ENCODE assay signal across 1 cellular context in the genomic region with DNA sequence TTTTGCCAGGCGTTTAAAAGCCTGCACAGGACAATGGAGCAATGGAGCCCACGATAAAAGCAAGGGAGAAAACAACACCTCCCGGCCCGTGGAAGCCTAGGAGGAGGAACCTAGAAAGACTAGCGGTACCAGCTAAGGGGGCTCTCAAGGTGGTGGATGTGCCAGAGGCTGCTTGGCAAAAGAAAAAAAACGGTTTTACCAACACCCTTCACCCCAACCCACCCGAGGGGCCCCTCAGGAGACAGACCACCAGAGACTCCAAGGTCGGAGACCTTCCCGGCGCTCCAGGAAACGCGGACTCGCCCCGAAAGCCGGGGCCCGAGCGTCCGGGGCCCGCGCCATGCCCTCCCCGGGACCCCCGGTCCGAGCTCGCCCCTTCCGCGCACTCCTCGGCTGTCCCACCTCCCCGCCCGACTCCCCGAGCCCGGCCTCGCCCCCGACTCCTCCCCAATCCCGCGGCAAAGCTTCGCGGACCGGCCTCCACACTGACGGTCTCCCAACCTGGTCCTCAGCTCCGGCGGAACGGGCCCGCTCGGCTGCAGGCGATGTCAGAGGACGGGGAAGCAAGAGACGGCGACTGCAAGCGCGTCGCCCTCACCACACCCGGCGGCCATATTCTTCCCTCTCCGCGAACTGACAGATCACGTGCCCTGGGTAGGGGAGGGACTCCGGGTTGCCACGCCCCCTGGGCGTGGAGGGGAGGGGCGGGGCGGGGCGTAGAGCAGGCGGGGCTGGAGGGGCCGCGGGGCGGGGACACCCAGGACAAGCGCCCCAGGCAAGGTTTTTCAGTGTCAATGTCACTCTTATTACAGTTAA.
TF ChIP-seq lines count a peak whose summit lies in the region.

A gene (minus strand): TSS at position 635 of the 816 bp plus-strand sequence. CDS start 10,520 bp downstream, outside the sequence.

TF ChIP-seq in HepG2, 621 proteins besides CTCF, POLR2A, EP300 and RAD21 (continued from another document and continues in another):
- TF ChIP-seq ZIK1 (CRISPR knock-in tag; IDR thresholded peaks at IDR 0.05; ENCODE audit: borderline replicate concordance, low read depth) (peak; percentile 82; the same call in 1 of the 2 replicates), ZNF619 (CRISPR knock-in tag; IDR thresholded peaks at IDR 0.05) (peak; percentile 73; the same call in 1 of the 2 replicates), ZNF790 (CRISPR knock-in tag; IDR thresholded peaks at IDR 0.05; ENCODE audit: borderline replicate concordance) (no peak), ZNF251 (CRISPR knock-in tag; IDR thresholded peaks at IDR 0.05) (no peak), EEA1 (CRISPR knock-in tag; IDR thresholded peaks at IDR 0.05; ENCODE audit: borderline replicate concordance) (peak; percentile 82), SMC3 (IDR thresholded peaks at IDR 0.05; ENCODE audit: low read length) (no peak), ZNF333 (CRISPR knock-in tag; IDR thresholded peaks at IDR 0.05; ENCODE audit: borderline replicate concordance) (0 out of 2 replicates have a peak, but pooled peaks have one; percentile 30), ZBTB42 (CRISPR knock-in tag; IDR thresholded peaks at IDR 0.05) (peak; percentile 65; the same call in 1 of the 2 replicates), EED (CRISPR knock-in tag; IDR thresholded peaks at IDR 0.05) (0 out of 2 replicates have a peak, but pooled peaks have one; percentile 69), ZFP41 (CRISPR knock-in tag; IDR thresholded peaks at IDR 0.05; ENCODE audit: borderline replicate concordance) (no peak), PRMT3 (CRISPR knock-in tag; IDR thresholded peaks at IDR 0.05; ENCODE audit: borderline replicate concordance, low read depth) (no peak), BHLHE40 (IDR thresholded peaks at IDR 0.05; ENCODE audit: low read length) (peak; percentile 93), AKAP8 (CRISPR knock-in tag; IDR thresholded peaks at IDR 0.05) (peak; percentile 72; the same call in 1 of the 2 replicates), NAIF1 (CRISPR knock-in tag; IDR thresholded peaks at IDR 0.05; ENCODE audit: borderline replicate concordance) (no peak), POGZ (CRISPR knock-in tag; IDR thresholded peaks at IDR 0.05) (peak; percentile 93), PLRG1 (conservative IDR thresholded peaks at IDR 0.05) (no peak), SIX1 (CRISPR knock-in tag; IDR thresholded peaks at IDR 0.05; ENCODE audit: borderline replicate concordance) (no peak), RBFOX2 (IDR thresholded peaks at IDR 0.05; ENCODE audit: low read depth, low read length) (peak; percentile 92), SALL2 (CRISPR knock-in tag; IDR thresholded peaks at IDR 0.05) (0 out of 2 replicates have a peak, but pooled peaks have one; percentile 46), GPN1 (CRISPR knock-in tag; IDR thresholded peaks at IDR 0.05; ENCODE audit: borderline replicate concordance) (no peak), KAT8 (CRISPR knock-in tag; IDR thresholded peaks at IDR 0.05) (peak; percentile 73; the same call in 1 of the 2 replicates), ZNF607 (CRISPR knock-in tag; IDR thresholded peaks at IDR 0.05; ENCODE audit: borderline replicate concordance) (peak; percentile 63; the same call in 1 of the 2 replicates), ZNF317 (CRISPR knock-in tag; IDR thresholded peaks at IDR 0.05) (no peak)
- TF ChIP-seq, protein P1, sequence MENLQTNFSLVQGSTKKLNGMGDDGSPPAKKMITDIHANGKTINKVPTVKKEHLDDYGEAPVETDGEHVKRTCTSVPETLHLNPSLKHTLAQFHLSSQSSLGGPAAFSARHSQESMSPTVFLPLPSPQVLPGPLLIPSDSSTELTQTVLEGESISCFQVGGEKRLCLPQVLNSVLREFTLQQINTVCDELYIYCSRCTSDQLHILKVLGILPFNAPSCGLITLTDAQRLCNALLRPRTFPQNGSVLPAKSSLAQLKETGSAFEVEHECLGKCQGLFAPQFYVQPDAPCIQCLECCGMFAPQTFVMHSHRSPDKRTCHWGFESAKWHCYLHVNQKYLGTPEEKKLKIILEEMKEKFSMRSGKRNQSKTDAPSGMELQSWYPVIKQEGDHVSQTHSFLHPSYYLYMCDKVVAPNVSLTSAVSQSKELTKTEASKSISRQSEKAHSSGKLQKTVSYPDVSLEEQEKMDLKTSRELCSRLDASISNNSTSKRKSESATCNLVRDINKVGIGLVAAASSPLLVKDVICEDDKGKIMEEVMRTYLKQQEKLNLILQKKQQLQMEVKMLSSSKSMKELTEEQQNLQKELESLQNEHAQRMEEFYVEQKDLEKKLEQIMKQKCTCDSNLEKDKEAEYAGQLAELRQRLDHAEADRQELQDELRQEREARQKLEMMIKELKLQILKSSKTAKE (CRISPR knock-in tag; IDR thresholded peaks at IDR 0.05; ENCODE audit: borderline replicate concordance), result peak; percentile 49
- TF ChIP-seq, protein P2, sequence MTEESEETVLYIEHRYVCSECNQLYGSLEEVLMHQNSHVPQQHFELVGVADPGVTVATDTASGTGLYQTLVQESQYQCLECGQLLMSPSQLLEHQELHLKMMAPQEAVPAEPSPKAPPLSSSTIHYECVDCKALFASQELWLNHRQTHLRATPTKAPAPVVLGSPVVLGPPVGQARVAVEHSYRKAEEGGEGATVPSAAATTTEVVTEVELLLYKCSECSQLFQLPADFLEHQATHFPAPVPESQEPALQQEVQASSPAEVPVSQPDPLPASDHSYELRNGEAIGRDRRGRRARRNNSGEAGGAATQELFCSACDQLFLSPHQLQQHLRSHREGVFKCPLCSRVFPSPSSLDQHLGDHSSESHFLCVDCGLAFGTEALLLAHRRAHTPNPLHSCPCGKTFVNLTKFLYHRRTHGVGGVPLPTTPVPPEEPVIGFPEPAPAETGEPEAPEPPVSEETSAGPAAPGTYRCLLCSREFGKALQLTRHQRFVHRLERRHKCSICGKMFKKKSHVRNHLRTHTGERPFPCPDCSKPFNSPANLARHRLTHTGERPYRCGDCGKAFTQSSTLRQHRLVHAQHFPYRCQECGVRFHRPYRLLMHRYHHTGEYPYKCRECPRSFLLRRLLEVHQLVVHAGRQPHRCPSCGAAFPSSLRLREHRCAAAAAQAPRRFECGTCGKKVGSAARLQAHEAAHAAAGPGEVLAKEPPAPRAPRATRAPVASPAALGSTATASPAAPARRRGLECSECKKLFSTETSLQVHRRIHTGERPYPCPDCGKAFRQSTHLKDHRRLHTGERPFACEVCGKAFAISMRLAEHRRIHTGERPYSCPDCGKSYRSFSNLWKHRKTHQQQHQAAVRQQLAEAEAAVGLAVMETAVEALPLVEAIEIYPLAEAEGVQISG (CRISPR knock-in tag; IDR thresholded peaks at IDR 0.05), result peak; percentile 65; the same call in 1 of the 2 replicates
- TF ChIP-seq, protein P3, sequence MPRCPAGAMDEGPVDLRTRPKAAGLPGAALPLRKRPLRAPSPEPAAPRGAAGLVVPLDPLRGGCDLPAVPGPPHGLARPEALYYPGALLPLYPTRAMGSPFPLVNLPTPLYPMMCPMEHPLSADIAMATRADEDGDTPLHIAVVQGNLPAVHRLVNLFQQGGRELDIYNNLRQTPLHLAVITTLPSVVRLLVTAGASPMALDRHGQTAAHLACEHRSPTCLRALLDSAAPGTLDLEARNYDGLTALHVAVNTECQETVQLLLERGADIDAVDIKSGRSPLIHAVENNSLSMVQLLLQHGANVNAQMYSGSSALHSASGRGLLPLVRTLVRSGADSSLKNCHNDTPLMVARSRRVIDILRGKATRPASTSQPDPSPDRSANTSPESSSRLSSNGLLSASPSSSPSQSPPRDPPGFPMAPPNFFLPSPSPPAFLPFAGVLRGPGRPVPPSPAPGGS (CRISPR knock-in tag; IDR thresholded peaks at IDR 0.05), result peak; percentile 66; the same call in 1 of the 2 replicates
- TF ChIP-seq, protein P4, sequence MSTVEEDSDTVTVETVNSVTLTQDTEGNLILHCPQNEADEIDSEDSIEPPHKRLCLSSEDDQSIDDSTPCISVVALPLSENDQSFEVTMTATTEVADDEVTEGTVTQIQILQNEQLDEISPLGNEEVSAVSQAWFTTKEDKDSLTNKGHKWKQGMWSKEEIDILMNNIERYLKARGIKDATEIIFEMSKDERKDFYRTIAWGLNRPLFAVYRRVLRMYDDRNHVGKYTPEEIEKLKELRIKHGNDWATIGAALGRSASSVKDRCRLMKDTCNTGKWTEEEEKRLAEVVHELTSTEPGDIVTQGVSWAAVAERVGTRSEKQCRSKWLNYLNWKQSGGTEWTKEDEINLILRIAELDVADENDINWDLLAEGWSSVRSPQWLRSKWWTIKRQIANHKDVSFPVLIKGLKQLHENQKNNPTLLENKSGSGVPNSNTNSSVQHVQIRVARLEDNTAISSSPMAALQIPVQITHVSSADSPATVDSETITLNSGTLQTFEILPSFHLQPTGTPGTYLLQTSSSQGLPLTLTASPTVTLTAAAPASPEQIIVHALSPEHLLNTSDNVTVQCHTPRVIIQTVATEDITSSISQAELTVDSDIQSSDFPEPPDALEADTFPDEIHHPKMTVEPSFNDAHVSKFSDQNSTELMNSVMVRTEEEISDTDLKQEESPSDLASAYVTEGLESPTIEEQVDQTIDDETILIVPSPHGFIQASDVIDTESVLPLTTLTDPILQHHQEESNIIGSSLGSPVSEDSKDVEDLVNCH (CRISPR knock-in tag; IDR thresholded peaks at IDR 0.05), result no peak
- TF ChIP-seq, protein P5, sequence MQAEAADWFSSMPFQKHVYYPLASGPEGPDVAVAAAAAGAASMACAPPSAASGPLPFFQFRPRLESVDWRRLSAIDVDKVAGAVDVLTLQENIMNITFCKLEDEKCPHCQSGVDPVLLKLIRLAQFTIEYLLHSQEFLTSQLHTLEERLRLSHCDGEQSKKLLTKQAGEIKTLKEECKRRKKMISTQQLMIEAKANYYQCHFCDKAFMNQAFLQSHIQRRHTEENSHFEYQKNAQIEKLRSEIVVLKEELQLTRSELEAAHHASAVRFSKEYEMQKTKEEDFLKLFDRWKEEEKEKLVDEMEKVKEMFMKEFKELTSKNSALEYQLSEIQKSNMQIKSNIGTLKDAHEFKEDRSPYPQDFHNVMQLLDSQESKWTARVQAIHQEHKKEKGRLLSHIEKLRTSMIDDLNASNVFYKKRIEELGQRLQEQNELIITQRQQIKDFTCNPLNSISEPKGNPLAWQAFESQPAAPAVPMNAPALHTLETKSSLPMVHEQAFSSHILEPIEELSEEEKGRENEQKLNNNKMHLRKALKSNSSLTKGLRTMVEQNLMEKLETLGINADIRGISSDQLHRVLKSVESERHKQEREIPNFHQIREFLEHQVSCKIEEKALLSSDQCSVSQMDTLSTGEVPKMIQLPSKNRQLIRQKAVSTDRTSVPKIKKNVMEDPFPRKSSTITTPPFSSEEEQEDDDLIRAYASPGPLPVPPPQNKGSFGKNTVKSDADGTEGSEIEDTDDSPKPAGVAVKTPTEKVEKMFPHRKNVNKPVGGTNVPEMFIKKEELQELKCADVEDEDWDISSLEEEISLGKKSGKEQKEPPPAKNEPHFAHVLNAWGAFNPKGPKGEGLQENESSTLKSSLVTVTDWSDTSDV (CRISPR knock-in tag; IDR thresholded peaks at IDR 0.05), result peak; percentile 25; the same call in 1 of the 2 replicates
- TF ChIP-seq, protein P6, sequence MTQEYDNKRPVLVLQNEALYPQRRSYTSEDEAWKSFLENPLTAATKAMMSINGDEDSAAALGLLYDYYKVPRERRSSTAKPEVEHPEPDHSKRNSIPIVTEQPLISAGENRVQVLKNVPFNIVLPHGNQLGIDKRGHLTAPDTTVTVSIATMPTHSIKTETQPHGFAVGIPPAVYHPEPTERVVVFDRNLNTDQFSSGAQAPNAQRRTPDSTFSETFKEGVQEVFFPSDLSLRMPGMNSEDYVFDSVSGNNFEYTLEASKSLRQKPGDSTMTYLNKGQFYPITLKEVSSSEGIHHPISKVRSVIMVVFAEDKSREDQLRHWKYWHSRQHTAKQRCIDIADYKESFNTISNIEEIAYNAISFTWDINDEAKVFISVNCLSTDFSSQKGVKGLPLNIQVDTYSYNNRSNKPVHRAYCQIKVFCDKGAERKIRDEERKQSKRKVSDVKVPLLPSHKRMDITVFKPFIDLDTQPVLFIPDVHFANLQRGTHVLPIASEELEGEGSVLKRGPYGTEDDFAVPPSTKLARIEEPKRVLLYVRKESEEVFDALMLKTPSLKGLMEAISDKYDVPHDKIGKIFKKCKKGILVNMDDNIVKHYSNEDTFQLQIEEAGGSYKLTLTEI (CRISPR knock-in tag; conservative IDR thresholded peaks at IDR 0.05), result no peak
- TF ChIP-seq, protein P7, sequence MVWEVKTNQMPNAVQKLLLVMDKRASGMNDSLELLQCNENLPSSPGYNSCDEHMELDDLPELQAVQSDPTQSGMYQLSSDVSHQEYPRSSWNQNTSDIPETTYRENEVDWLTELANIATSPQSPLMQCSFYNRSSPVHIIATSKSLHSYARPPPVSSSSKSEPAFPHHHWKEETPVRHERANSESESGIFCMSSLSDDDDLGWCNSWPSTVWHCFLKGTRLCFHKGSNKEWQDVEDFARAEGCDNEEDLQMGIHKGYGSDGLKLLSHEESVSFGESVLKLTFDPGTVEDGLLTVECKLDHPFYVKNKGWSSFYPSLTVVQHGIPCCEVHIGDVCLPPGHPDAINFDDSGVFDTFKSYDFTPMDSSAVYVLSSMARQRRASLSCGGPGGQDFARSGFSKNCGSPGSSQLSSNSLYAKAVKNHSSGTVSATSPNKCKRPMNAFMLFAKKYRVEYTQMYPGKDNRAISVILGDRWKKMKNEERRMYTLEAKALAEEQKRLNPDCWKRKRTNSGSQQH (CRISPR knock-in tag; IDR thresholded peaks at IDR 0.05; ENCODE audit: low read depth), result peak; percentile 42; the same call in 1 of the 2 replicates
- TF ChIP-seq, protein P8, sequence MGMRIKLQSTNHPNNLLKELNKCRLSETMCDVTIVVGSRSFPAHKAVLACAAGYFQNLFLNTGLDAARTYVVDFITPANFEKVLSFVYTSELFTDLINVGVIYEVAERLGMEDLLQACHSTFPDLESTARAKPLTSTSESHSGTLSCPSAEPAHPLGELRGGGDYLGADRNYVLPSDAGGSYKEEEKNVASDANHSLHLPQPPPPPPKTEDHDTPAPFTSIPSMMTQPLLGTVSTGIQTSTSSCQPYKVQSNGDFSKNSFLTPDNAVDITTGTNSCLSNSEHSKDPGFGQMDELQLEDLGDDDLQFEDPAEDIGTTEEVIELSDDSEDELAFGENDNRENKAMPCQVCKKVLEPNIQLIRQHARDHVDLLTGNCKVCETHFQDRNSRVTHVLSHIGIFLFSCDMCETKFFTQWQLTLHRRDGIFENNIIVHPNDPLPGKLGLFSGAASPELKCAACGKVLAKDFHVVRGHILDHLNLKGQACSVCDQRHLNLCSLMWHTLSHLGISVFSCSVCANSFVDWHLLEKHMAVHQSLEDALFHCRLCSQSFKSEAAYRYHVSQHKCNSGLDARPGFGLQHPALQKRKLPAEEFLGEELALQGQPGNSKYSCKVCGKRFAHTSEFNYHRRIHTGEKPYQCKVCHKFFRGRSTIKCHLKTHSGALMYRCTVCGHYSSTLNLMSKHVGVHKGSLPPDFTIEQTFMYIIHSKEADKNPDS (CRISPR knock-in tag; IDR thresholded peaks at IDR 0.05), result no peak
- TF ChIP-seq, protein P9, sequence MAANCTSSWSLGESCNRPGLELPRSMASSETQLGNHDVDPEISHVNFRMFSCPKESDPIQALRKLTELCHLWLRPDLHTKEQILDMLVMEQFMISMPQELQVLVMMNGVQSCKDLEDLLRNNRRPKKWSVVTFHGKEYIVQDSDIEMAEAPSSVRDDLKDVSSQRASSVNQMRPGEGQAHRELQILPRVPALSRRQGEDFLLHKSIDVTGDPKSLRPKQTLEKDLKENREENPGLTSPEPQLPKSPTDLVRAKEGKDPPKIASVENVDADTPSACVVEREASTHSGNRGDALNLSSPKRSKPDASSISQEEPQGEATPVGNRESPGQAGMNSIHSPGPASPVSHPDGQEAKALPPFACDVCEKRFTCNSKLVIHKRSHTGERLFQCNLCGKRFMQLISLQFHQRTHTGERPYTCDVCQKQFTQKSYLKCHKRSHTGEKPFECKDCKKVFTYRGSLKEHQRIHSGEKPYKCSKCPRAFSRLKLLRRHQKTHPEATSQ (CRISPR knock-in tag; IDR thresholded peaks at IDR 0.05; ENCODE audit: borderline replicate concordance), result peak; percentile 66; the same call in 1 of the 2 replicates
